27 cellular contexts compared by ENCODE assay signal in the genomic region with DNA sequence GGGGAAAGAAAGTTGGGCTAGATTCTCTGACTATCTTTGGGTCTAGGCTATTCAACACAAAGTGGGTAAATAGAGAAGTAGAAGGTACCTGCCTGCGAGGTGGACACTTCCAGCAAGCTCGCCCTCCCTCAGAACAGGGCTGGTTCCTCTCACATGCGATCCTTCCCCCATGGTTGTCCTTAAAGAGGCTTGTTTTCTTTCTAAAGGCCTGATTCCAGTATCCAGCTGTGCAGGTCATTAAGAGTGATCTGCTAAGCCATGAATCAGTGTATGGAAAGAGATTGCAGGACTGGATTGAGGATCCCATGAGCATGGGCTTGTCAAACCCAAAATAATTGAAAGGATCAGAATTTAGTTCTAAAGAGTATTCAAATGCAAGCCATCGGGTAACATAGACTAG.
"Had no signal": no experiment of that assay in that cellular context is flagged by ENCODE, and none has a peak within 500 bp of the region (broad histone marks: within the 10 kb centered on the region; RNA-seq: fewer than 3 reads in every experiment).

No MANE protein-coding gene starts in this region.

- H3K27ac Mint-ChIP-seq: naive thymus-derived CD4-positive, alpha-beta T cell; nephron progenitor cell; stimulated activated effector memory CD8-positive, alpha-beta T cell treated with anti-CD3 and anti-CD28 coated beads, Interleukin-12 subunit alpha, Interleukin-12 subunit beta, amount 100 ng/mL, for 72 hours had no signal

- H3K4me1 ChIP-seq: esophagus muscularis mucosa, foreskin keratinocyte, gastroesophageal sphincter, heart left ventricle, left lung, psoas muscle, sigmoid colon, stomach, testis, tibial nerve had no signal

- DNase-seq: dorsolateral prefrontal cortex; effector CD4-positive, alpha-beta T cell; foreskin keratinocyte; heart left ventricle; left cardiac atrium; left lung; mesenchymal stem cell; midbrain; naive thymus-derived CD4-positive, alpha-beta T cell; nephron progenitor cell; occipital lobe; ovary; posterior cingulate gyrus; psoas muscle; right cardiac atrium; sigmoid colon; stimulated activated CD4-positive, alpha-beta T cell treated with anti-CD3 and anti-CD28 coated beads, Interleukin-2, amount 100 ng/mL, for 24 hours; stimulated activated CD4-positive, alpha-beta T cell treated with anti-CD3 and anti-CD28 coated beads, Interleukin-4, amount 100 ng/mL, for 24 hours; stimulated activated naive CD4-positive, alpha-beta T cell treated with Interleukin-2 at 50 U/mL for 16 hours; stomach; testis; upper lobe of left lung had no signal

- H3K36me3 Mint-ChIP-seq: stimulated activated effector memory CD8-positive, alpha-beta T cell treated with anti-CD3 and anti-CD28 coated beads, Interleukin-12 subunit alpha, Interleukin-12 subunit beta, amount 100 ng/mL, for 72 hours had no signal

- H3K27ac ChIP-seq: dorsolateral prefrontal cortex, esophagus muscularis mucosa, foreskin keratinocyte, gastroesophageal sphincter, heart left ventricle, hepatocyte, left lung, ovary, psoas muscle, sigmoid colon, stomach, testis, tibial nerve, upper lobe of left lung had no signal

- H3K4me3 Mint-ChIP-seq: naive thymus-derived CD4-positive, alpha-beta T cell; nephron progenitor cell; stimulated activated effector memory CD8-positive, alpha-beta T cell treated with anti-CD3 and anti-CD28 coated beads, Interleukin-12 subunit alpha, Interleukin-12 subunit beta, amount 100 ng/mL, for 72 hours had no signal

- H3K4me3 ChIP-seq: dorsolateral prefrontal cortex, esophagus muscularis mucosa, gastroesophageal sphincter, heart left ventricle, hepatocyte, left lung, ovary, psoas muscle, sigmoid colon, stomach, testis, tibial nerve, upper lobe of left lung had no signal

- H3K79me2 ChIP-seq: hepatocyte had no signal

- H3K4me2 ChIP-seq: hepatocyte had no signal

- H3K9me3 ChIP-seq: ovary, psoas muscle, testis had no signal

- H3K4me1 Mint-ChIP-seq: naive thymus-derived CD4-positive, alpha-beta T cell; stimulated activated effector memory CD8-positive, alpha-beta T cell treated with anti-CD3 and anti-CD28 coated beads, Interleukin-12 subunit alpha, Interleukin-12 subunit beta, amount 100 ng/mL, for 72 hours had no signal

- H3K27me3 ChIP-seq: esophagus muscularis mucosa, gastroesophageal sphincter, hepatocyte, ovary, sigmoid colon, testis, tibial nerve, upper lobe of left lung had no signal

- H3K36me3 ChIP-seq: esophagus muscularis mucosa, gastroesophageal sphincter, heart left ventricle, left lung, ovary, sigmoid colon, stomach, tibial nerve, upper lobe of left lung had no signal
